ENCODE assay signal across 8 cellular contexts in the genomic region with DNA sequence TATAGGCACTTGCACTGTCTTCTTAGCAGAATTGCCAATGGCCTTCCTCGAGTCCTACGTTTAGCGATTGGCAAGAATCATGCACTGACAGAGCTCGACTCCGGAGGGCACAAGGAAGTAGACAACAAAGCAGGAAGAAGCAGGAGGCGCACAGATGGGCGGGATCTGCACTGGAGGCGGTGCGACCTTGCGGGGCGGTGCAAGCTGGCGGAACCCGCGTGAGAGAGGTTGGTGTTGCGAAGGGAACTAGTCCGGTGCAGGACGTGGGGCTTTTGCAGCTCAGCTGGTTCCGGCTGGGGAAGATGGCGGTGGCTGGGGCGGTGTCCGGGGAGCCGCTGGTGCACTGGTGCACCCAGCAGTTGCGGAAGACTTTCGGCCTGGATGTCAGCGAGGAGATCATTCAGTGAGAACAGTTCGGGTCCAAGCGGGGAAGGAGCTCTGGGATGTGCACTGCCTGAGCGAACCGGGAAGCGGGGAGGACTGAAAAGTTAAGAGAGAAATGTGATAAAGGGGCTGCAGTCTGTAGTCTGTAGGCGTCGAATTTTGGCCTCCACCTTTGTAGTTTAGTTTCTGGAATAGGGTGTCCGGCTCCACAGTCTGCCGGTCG. TPM values are rescaled to one million over a fixed set of nuclear protein-coding genes. Genes with fewer than 3 reads are reported as not detected.
A peak's percentile ranks its signal among the peaks of the same experiment; 100 is the strongest.
DNase-seq lines count a peak whose midpoint lies in the region; ATAC-seq and TF ChIP-seq lines count a peak whose summit lies in the region.

A gene (plus strand): TSS at position 275 of the 607 bp plus-strand sequence. CDS start 28 bp downstream, at position 303.

- H3K4me1 ChIP-seq in adipocyte (ENCODE audit: control insufficient read depth, insufficient read depth, low read length): peaks cover 11% of the 10 kb centered on the region
- H3K4me1 ChIP-seq in heart left ventricle: peaks cover 0 to 19% (median 9%) of the 10 kb centered on the region in 12 donors

- peak; percentile 97 for ATAC-seq in HG02642 (IDR thresholded peaks at IDR 0.05; ENCODE audit: poor library complexity, unreplicated experiment)
- ATAC-seq in heart left ventricle: peak; percentile 99 to 100 (median 100)

- intact Hi-C loops in heart left ventricle (cut with DNase I): loop anchor here in 1 of 10 donors (2.0 kb wide), 1 partner anchor 31 kb away; a partner anchor contains a TSS

- H3K27me3 ChIP-seq in adipocyte (replicated peaks; ENCODE audit: control insufficient read depth, insufficient read depth, low read length) (no peaks in the 10 kb centered on the region), heart left ventricle (no peaks in the 10 kb centered on the region)

- peak within 1 kb of the TSS in 11 of 12 donors; percentile 41 to 92 (median 80) for H3K27ac ChIP-seq in heart left ventricle

- H3K9me3 ChIP-seq in adipocyte (ENCODE audit: control insufficient read depth, low read length) (no peaks in the 10 kb centered on the region), heart left ventricle (no peaks in the 10 kb centered on the region)

- WGBS in heart left ventricle, 4 donors: 1% methylated on average over 35 of the region's 35 CpGs

- H3K36me3 Mint-ChIP-seq in type B pancreatic cell: peaks cover 5% of the 10 kb centered on the region

- peaks cover 5% of the 10 kb centered on the region for H3K9me3 Mint-ChIP-seq in type B pancreatic cell

- H3K4me3 Mint-ChIP-seq in type B pancreatic cell: peak within 1 kb of the TSS; percentile 97

- TF ChIP-seq POLR2A in GM10847 (IDR thresholded peaks at IDR 0.05; ENCODE audit: extremely low read depth, insufficient read length): peak; percentile 82
- peak in 1 of 2 donors; percentile 68 for TF ChIP-seq POLR2A in heart left ventricle (IDR thresholded peaks at IDR 0.05)

- peak in 3 of 12 donors; percentile 20 to 37 (median 27) for TF ChIP-seq CTCF in heart left ventricle (IDR thresholded peaks at IDR 0.05)
- TF ChIP-seq CTCF in type B pancreatic cell (conservative IDR thresholded peaks at IDR 0.05): no peak

- peak within 1 kb of the TSS; percentile 97 for H3K9ac ChIP-seq in adipocyte (ENCODE audit: low read length)

- H3K4me1 Mint-ChIP-seq in type B pancreatic cell (ENCODE audit: unreplicated experiment): peaks cover 17% of the 10 kb centered on the region

- H3K36me3 ChIP-seq in adipocyte (ENCODE audit: control insufficient read depth, insufficient read depth, low read length, severe bottlenecking): no peaks in the 10 kb centered on the region
- peaks cover 0 to 3% (median 0%) of the 10 kb centered on the region in 9 donors for H3K36me3 ChIP-seq in heart left ventricle

- no peaks in the 10 kb centered on the region for H3K27me3 Mint-ChIP-seq in type B pancreatic cell

- H3K4me3 ChIP-seq in adipocyte (ENCODE audit: low read length) (peak within 1 kb of the TSS; percentile 100), heart left ventricle (peak within 1 kb of the TSS; percentile 33 to 92 (median 76))

- DNase-seq in NCI-H1417 (lab: John Stamatoyannopoulos, UW) (peak; percentile 87 to 99 (median 96)), T follicular helper cell (ENCODE audit: low read depth) (peak; percentile 93), adipocyte (ENCODE audit: low read depth) (peak; percentile 98), heart left ventricle (peak; percentile 95 to 97 (median 97)), pons (ENCODE audit: low spot score) (peak; percentile 92), type B pancreatic cell (ENCODE audit: extremely low spot score, unreplicated experiment) (peak; percentile 95)

- H3K27ac Mint-ChIP-seq in type B pancreatic cell: peak within 1 kb of the TSS; percentile 89

RNA-seq across cellular contexts. Expression of the gene that starts here (rescaled TPM):
- total RNA-seq in heart left ventricle (10 to 100 TPM in 8 of 9 donors, 1 to 10 TPM in 1; 5.9 to 22.7 (median 15.1) TPM), type B pancreatic cell (ENCODE audit: low replicate concordance) (21.1 and 22.4 TPM in 2 replicates)
- 10 to 100 TPM; 10.9 to 17.6 TPM for polyA plus RNA-seq in heart left ventricle

Comparison
In these comparisons a context has a peak if more than half of its experiments do, and no peak if none do; other contexts are left out.
1. Peak in every context shown above with its lines: DNase-seq, ATAC-seq, H3K4me3 ChIP-seq and H3K27ac ChIP-seq.